ENCODE assay signal across 15 cellular contexts in genomic region chr3:99943931-99944761, GRCh38.
DNase-seq lines count a peak whose midpoint lies in the region; ATAC-seq, FAIRE-seq and TF ChIP-seq lines count a peak whose summit lies in the region.
"Had no signal": no experiment of that assay in that cellular context is flagged by ENCODE, and none has a peak within 500 bp of the region (broad histone marks: within the 10 kb centered on the region; RNA-seq: fewer than 3 reads in every experiment).

No MANE protein-coding gene starts in this region.

- H3K9ac ChIP-seq in IMR-90 (ENCODE audit: low read depth, low read length) (no peak overlapping the region), kidney (ENCODE audit: low read length in 2 of 2) (no peak overlapping the region)

- H3K79me1 ChIP-seq in IMR-90 (ENCODE audit: low read depth in 1 of 2, low read length in 2 of 2): peaks cover 0 to 18% of the 10 kb centered on the region in 2 experiments; a peak in 2 of 4 replicates

- H2BK20ac ChIP-seq in IMR-90 (ENCODE audit: low read depth, low read length): peak overlapping the region; percentile 6

- H3K27me3 ChIP-seq in IMR-90 (ENCODE audit: control insufficient read depth, insufficient read depth, low read length) (no peaks in the 10 kb centered on the region), SJSA1 (replicated peaks) (no peaks in the 10 kb centered on the region), left ventricle myocardium inferior (ENCODE audit: low read depth) (no peaks in the 10 kb centered on the region)

- in situ Hi-C loops in IMR-90 (cut with MboI; ENCODE audit: low sequenced_read_pairs): no loop called here

- no peak for TF ChIP-seq POLR2A in IMR-90 (IDR thresholded peaks at IDR 0.05; ENCODE audit: low read depth, low read length)

- CTCF ChIA-PET in IMR-90 (lab: Yijun Ruan, JAX): interaction anchor here (0.6 kb wide), 1 partner anchor 17 kb away, joined by 3 read pairs; no protein-coding TSS in a partner anchor

- no peak overlapping the region for H3K56ac ChIP-seq in IMR-90 (ENCODE audit: extremely low read depth, insufficient read depth, low read length)

- H4K5ac ChIP-seq in IMR-90 (ENCODE audit: low read depth, low read length): no peak overlapping the region

- peak overlapping the region; percentile 50 for H2BK120ac ChIP-seq in IMR-90 (ENCODE audit: low read depth, low read length)

- no peak overlapping the region for H2AFZ ChIP-seq in IMR-90 (replicated peaks; ENCODE audit: low read length, poor library complexity)

- no peak overlapping the region for H2AK5ac ChIP-seq in IMR-90 (ENCODE audit: low read depth, low read length)

- peaks cover 1% of the 10 kb centered on the region for H3K36me3 Mint-ChIP-seq in progenitor cell of endocrine pancreas (ENCODE audit: insufficient read depth)
- H3K36me3 Mint-ChIP-seq: activated CD4-positive, alpha-beta memory T cell treated with anti-CD3 and anti-CD28 coated beads for 36 hours had no signal

- no peak overlapping the region for H2BK5ac ChIP-seq in IMR-90 (ENCODE audit: low read depth, low read length, poor library complexity, severe bottlenecking)

- H3K27ac ChIP-seq in IMR-90 (ENCODE audit: insufficient read depth, low read length) (no peak overlapping the region), SJSA1 (peak overlapping the region; percentile 74), left ventricle myocardium inferior (replicated peaks) (peak overlapping the region; percentile 36), kidney (ENCODE audit: low read depth in 2 of 2, low read length in 2 of 2) (no peak overlapping the region)

- no peak overlapping the region for H3K4me3 Mint-ChIP-seq in progenitor cell of endocrine pancreas (ENCODE audit: low read depth)
- H3K4me3 Mint-ChIP-seq: activated CD4-positive, alpha-beta memory T cell treated with anti-CD3 and anti-CD28 coated beads for 36 hours; activated T-cell treated with anti-CD3 and anti-CD28 coated beads, Interleukin-2, amount 50 U/mL, for 72 hours had no signal

- H4K8ac ChIP-seq in IMR-90 (ENCODE audit: low read depth in 2 of 2, low read length in 2 of 2): peak overlapping the region in 1 of 2 experiments; percentile 9; a peak in 1 of 4 replicates

- dilution Hi-C loops in IMR-90 (cut with HindIII; ENCODE audit: low sequenced_read_pairs, unreplicated experiment): no loop called here

- no peak overlapping the region for H3K4me2 ChIP-seq in IMR-90 (ENCODE audit: low read depth, low read length)

- H3K36me3 ChIP-seq in IMR-90 (ENCODE audit: control insufficient read depth, insufficient read depth, low read length): no peaks in the 10 kb centered on the region
- H3K36me3 ChIP-seq in SJSA1: no peaks in the 10 kb centered on the region
- no peaks in the 10 kb centered on the region for H3K36me3 ChIP-seq in left ventricle myocardium inferior
- no peaks in the 10 kb centered on the region for H3K36me3 ChIP-seq in kidney (ENCODE audit: control insufficient read depth in 1 of 2, insufficient read depth in 2 of 2, low read length in 2 of 2)

- POLR2A ChIA-PET in IMR-90 (lab: Charles Lee; ENCODE audit: unreplicated experiment): no interaction called here

- peak overlapping the region; percentile 55 for H3K14ac ChIP-seq in IMR-90 (replicated peaks; ENCODE audit: low read depth, low read length)

- H4K91ac ChIP-seq in IMR-90 (ENCODE audit: insufficient read depth, low read depth, low read length): no peak overlapping the region

- ATAC-seq in IMR-90 (ENCODE audit: low read depth): peak; percentile 38; the same call in 1 of the 2 replicates
- ATAC-seq in GM19455 (IDR thresholded peaks at IDR 0.05; ENCODE audit: unreplicated experiment): no peak
- ATAC-seq: activated T-cell treated with anti-CD3 and anti-CD28 coated beads, Interleukin-2, amount 50 U/mL, for 72 hours had no signal

- peak overlapping the region; percentile 5; the same call in 2 of the 3 replicates for H2BK15ac ChIP-seq in IMR-90 (ENCODE audit: low read depth, low read length)

- 0 out of 2 replicates have a peak overlapping the region, but pooled peaks have one; percentile 18 for H3K23ac ChIP-seq in IMR-90 (ENCODE audit: low read depth, low read length)

- H3K4me1 Mint-ChIP-seq in progenitor cell of endocrine pancreas (ENCODE audit: low read depth): peaks cover 47% of the 10 kb centered on the region

- H3K9me3 ChIP-seq in IMR-90 (ENCODE audit: control insufficient read depth, insufficient read depth, low read length) (no peaks in the 10 kb centered on the region), SJSA1 (replicated peaks) (no peaks in the 10 kb centered on the region), left ventricle myocardium inferior (replicated peaks) (no peaks in the 10 kb centered on the region), kidney (ENCODE audit: control insufficient read depth in 1 of 2, low read length in 2 of 2) (no peaks in the 10 kb centered on the region)
- H3K9me3 ChIP-seq: Caco-2 had no signal

- TF ChIP-seq RAD21 in IMR-90 (IDR thresholded peaks at IDR 0.05; ENCODE audit: low read length): no peak

- WGBS in IMR-90 (ENCODE audit: extremely low coverage in 2 of 2, insufficient read length in 1 of 2), 2 experiments: no CpG with 5 or more reads among the region's 4 CpGs

- FAIRE-seq in frontal cortex (lab: Jason Lieb, UNC) (no peak), kidney (lab: Jason Lieb, UNC) (no peak)
- FAIRE-seq: endometrium, islet of Langerhans had no signal

- no peak for TF ChIP-seq CTCF in IMR-90 (conservative IDR thresholded peaks at IDR 0.05; ENCODE audit: low read depth, low read length)
- TF ChIP-seq CTCF in left ventricle myocardium inferior (IDR thresholded peaks at IDR 0.05; ENCODE audit: borderline replicate concordance): no peak
- no peak for TF ChIP-seq CTCF in progenitor cell of endocrine pancreas (IDR thresholded peaks at IDR 0.05; ENCODE audit: unreplicated experiment)
- TF ChIP-seq CTCF in kidney (IDR thresholded peaks at IDR 0.05; ENCODE audit: borderline replicate concordance, extremely low read depth, insufficient read depth): no peak

- H2AK9ac ChIP-seq in IMR-90 (replicated peaks; ENCODE audit: low read depth, low read length, poor library complexity): no peak overlapping the region

- H3K27ac Mint-ChIP-seq in progenitor cell of endocrine pancreas: peak overlapping the region; percentile 88
- H3K27ac Mint-ChIP-seq: activated CD4-positive, alpha-beta memory T cell treated with anti-CD3 and anti-CD28 coated beads for 36 hours; activated T-cell treated with anti-CD3 and anti-CD28 coated beads, Interleukin-2, amount 50 U/mL, for 72 hours had no signal

- H3K4me1 ChIP-seq in IMR-90 (ENCODE audit: control insufficient read depth, insufficient read depth, low read length) (peaks cover 16% of the 10 kb centered on the region), SJSA1 (replicated peaks) (peaks cover 45% of the 10 kb centered on the region), left ventricle myocardium inferior (peaks cover 61% of the 10 kb centered on the region), kidney (ENCODE audit: control insufficient read depth in 1 of 2, insufficient read depth in 1 of 2, low read depth in 1 of 2, low read length in 2 of 2) (peaks cover 0 to 3% of the 10 kb centered on the region in 2 donors)

- H3K4ac ChIP-seq in IMR-90 (ENCODE audit: low read depth, low read length): peak overlapping the region; percentile 27; the same call in 1 of the 2 replicates

- H3K4me3 ChIP-seq in IMR-90 (ENCODE audit: insufficient read depth, low read depth, low read length) (no peak overlapping the region), SJSA1 (no peak overlapping the region), left ventricle myocardium inferior (no peak overlapping the region), kidney (ENCODE audit: low read length in 2 of 2) (no peak overlapping the region)

- BruUV-seq in IMR-90 (replicated peaks; lab: Mats Ljungman, UMichigan): no TSS peak

- no peaks in the 10 kb centered on the region for H4K20me1 ChIP-seq in IMR-90 (ENCODE audit: insufficient read depth, low read length)

- peak overlapping the region; percentile 33; the same call in 1 of the 2 replicates for H3K18ac ChIP-seq in IMR-90 (ENCODE audit: low read depth, low read length)

- intact Hi-C loops in IMR-90 (cut with micrococcal nuclease): no loop called here
- intact Hi-C loops in left ventricle myocardium inferior (cut with micrococcal nuclease): loop anchor here (10.0 kb wide), 1 partner anchor 99 kb away; no protein-coding TSS in a partner anchor
- intact Hi-C loops in kidney (cut with DNase I): no loop called here

- DNase-seq in IMR-90 (peak; percentile 47), SJSA1 (ENCODE audit: low read depth in 1 of 2, low spot score in 2 of 2) (peak in 1 of 2 experiments; percentile 57), left ventricle myocardium inferior (no peak), progenitor cell of endocrine pancreas (ENCODE audit: low spot score, unreplicated experiment) (no peak), NCI-H2081 treated with DMSO at 0.1 percent for 48 hours (lab: John Stamatoyannopoulos, UW) (no peak), frontal cortex (ENCODE audit: low spot score in 2 of 2) (no peak), kidney (no peak)
- DNase-seq: activated CD4-positive, alpha-beta memory T cell treated with anti-CD3 and anti-CD28 coated beads for 36 hours; activated T-cell treated with anti-CD3 and anti-CD28 coated beads, Interleukin-2, amount 50 U/mL, for 72 hours; Caco-2; cerebellar nuclear complex; stimulated activated CD4-positive, alpha-beta T cell treated with anti-CD3 and anti-CD28 coated beads, Interleukin-15, amount 100 ng/mL, for 24 hours had no signal

- no peaks in the 10 kb centered on the region for H3K27me3 Mint-ChIP-seq in progenitor cell of endocrine pancreas
- H3K27me3 Mint-ChIP-seq: activated CD4-positive, alpha-beta memory T cell treated with anti-CD3 and anti-CD28 coated beads for 36 hours had no signal

- H3K9me3 Mint-ChIP-seq in progenitor cell of endocrine pancreas (ENCODE audit: low read depth): no peaks in the 10 kb centered on the region
- H3K9me3 Mint-ChIP-seq: activated CD4-positive, alpha-beta memory T cell treated with anti-CD3 and anti-CD28 coated beads for 36 hours; activated T-cell treated with anti-CD3 and anti-CD28 coated beads, Interleukin-2, amount 50 U/mL, for 72 hours had no signal

- H3K9me1 ChIP-seq in IMR-90 (ENCODE audit: insufficient read depth, low read length): peaks cover 13% of the 10 kb centered on the region

TF ChIP-seq in IMR-90, 13 proteins besides CTCF, POLR2A, EP300 and RAD21 (continues in another document):
- TF ChIP-seq BHLHE40 (IDR thresholded peaks at IDR 0.05; ENCODE audit: low read depth, low read length) (no peak), RCOR1 (IDR thresholded peaks at IDR 0.05; ENCODE audit: insufficient replicate concordance, low read length) (no peak), CEBPB (IDR thresholded peaks at IDR 0.05; ENCODE audit: low read depth, low read length) (no peak), ELK1 (IDR thresholded peaks at IDR 0.05; ENCODE audit: borderline replicate concordance, low read depth, low read length) (no peak)

Comparison
In these comparisons a context has a peak if more than half of its experiments do, and no peak if none do; other contexts are left out.
1. H3K27ac ChIP-seq: peak in SJSA1 (single experiment) and left ventricle myocardium inferior (single experiment); none in IMR-90 (single experiment) and kidney (0 of 2).